Comparison of ENCODE assay signal across 8 cellular contexts in the genomic region with DNA sequence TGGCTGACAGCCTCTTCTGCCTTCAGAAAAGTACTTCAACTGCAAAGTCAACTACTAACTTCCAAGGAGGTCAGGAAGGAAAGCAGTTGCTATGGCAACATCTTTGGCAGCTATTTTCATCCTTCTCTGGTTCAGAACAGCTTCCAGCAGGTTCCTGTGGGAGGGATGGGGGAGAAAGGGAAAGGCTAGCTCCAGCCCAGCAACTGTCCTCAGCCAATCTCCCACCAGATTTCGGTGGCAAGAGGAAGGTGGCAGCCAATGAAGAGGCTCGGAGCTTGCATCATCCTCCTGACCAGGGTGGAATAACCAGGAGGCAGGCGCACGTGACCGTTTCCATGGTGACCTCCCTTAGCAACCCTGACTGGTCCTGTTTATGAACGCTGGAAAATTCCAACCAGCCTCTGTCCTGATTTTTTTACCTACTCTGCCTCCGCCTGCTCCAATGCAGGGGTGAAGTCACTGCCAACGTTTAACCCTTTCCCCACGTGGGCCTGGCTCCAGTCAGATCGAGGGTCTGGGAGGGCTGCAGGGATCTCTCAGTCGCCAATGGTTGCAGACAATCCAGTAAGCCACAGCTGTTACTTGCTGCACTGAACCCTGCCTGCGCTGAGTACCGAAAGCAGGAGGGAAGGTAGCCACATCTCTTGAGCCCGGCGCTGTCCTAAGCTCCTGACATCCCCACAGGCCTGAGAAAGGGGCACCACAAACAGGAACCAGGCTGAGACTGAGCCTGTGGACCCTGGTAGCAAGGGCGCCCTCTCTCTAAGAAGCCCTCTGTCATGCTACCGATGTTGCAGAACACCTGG. TPM values are rescaled to one million over a fixed set of nuclear protein-coding genes. Genes with fewer than 3 reads are reported as not detected.
A peak's percentile ranks its signal among the peaks of the same experiment; 100 is the strongest.
DNase-seq lines count a peak whose midpoint lies in the region; ATAC-seq and TF ChIP-seq lines count a peak whose summit lies in the region.

No MANE protein-coding gene starts in this region.

- CTCF ChIA-PET in MCF 10A (lab: Yijun Ruan, JAX) = interaction anchor here (0.6 to 3.7 kb wide), 6 partner anchors 9 to 30 kb away, joined by 3 to 26 read pairs (median 8); no protein-coding TSS in a partner anchor

- POLR2A ChIA-PET in MCF 10A (lab: Yijun Ruan, JAX) = interaction anchor here (0.6 to 30.1 kb wide), 15 partner anchors 15 to 594 kb away, joined by 3 to 2994 read pairs (median 4); a partner anchor contains a TSS

- no peaks in the 10 kb centered on the region for H4K20me1 ChIP-seq in KMS-11 (ENCODE audit: insufficient read depth)

- BruUV-seq in MCF 10A (replicated peaks; lab: Mats Ljungman, UMichigan) = no TSS peak

- intact Hi-C loops in MCF 10A (cut with micrococcal nuclease) = no loop called here

- H3K4me2 ChIP-seq in KMS-11 = peak overlapping the region; percentile 68

- peak overlapping the region; percentile 24 for H3K4me3 Mint-ChIP-seq in MCF 10A (ENCODE audit: unreplicated experiment)

- no peak for ATAC-seq in GM19328 (IDR thresholded peaks at IDR 0.05; ENCODE audit: unreplicated experiment)

- no peaks in the 10 kb centered on the region for H3K79me2 ChIP-seq in KMS-11 (ENCODE audit: insufficient read depth, low read depth)

- TF ChIP-seq CTCF in KMS-11 (conservative IDR thresholded peaks at IDR 0.05; ENCODE audit: low read depth, low read length) = no peak
- no peak for TF ChIP-seq CTCF in MCF 10A (IDR thresholded peaks at IDR 0.05; ENCODE audit: unreplicated experiment)

- peak overlapping the region; percentile 71 for H3K27ac ChIP-seq in KMS-11

- DNase-seq in AG08395 (ENCODE audit: low spot score) (peak; percentile 97), OCI-M1 (lab: John Stamatoyannopoulos, UW) (peak; percentile 91), MCF 10A (ENCODE audit: unreplicated experiment) (peak; percentile 99), iPS DF 4.7 (ENCODE audit: extremely low read depth, low spot score) (peak; percentile 99), pulmonary artery endothelial cell (ENCODE audit: low read depth, low spot score) (peak; percentile 100)

- peaks cover 8% of the 10 kb centered on the region for H3K36me3 Mint-ChIP-seq in MCF 10A (ENCODE audit: insufficient read depth, unreplicated experiment)

- peaks cover 47% of the 10 kb centered on the region for H3K4me1 Mint-ChIP-seq in MCF 10A (ENCODE audit: insufficient read depth, unreplicated experiment)

- peak overlapping the region; percentile 44; the same call in 1 of the 2 replicates for H3K9ac ChIP-seq in KMS-11

- peak; percentile 7 for TF ChIP-seq POLR2A in GM15510 (IDR thresholded peaks at IDR 0.05; ENCODE audit: borderline replicate concordance, extremely low read depth, insufficient read length)

- peak overlapping the region; percentile 79 for H3K27ac Mint-ChIP-seq in MCF 10A (ENCODE audit: low read depth, unreplicated experiment)

- H3K27me3 ChIP-seq in KMS-11 (ENCODE audit: insufficient read depth, low read depth) = no peaks in the 10 kb centered on the region

- H3K9me3 Mint-ChIP-seq in MCF 10A (ENCODE audit: unreplicated experiment) = no peaks in the 10 kb centered on the region

- no peak overlapping the region for H3K4me3 ChIP-seq in KMS-11 (IDR thresholded peaks at IDR 0.05; ENCODE audit: insufficient read depth, low read depth, low read length)

- no peaks in the 10 kb centered on the region for H3K27me3 Mint-ChIP-seq in MCF 10A (ENCODE audit: insufficient read depth, unreplicated experiment)

- no peaks in the 10 kb centered on the region for H3K36me3 ChIP-seq in KMS-11 (ENCODE audit: insufficient read depth)

- H2AFZ ChIP-seq in KMS-11 (ENCODE audit: low read depth) = peak overlapping the region; percentile 39; the same call in 1 of the 2 replicates

- peaks cover 37% of the 10 kb centered on the region for H3K4me1 ChIP-seq in KMS-11 (ENCODE audit: low read depth, poor library complexity, severe bottlenecking)

RNA-seq across cellular contexts. Expression of a gene that starts 11.2 kb away (rescaled TPM):
- total RNA-seq in MCF 10A (2022) (10,851 and 12,068 TPM in 2 replicates), pulmonary artery endothelial cell (4,401 and 5,456 TPM in 2 replicates)

RNA-seq across cellular contexts. Expression of a gene that starts 37.2 kb away (rescaled TPM):
- total RNA-seq in MCF 10A (2022) (70.9 and 75.5 TPM in 2 replicates), pulmonary artery endothelial cell (60.9 and 77.9 TPM in 2 replicates)
